8 cellular contexts compared by ENCODE assay signal in the genomic region with DNA sequence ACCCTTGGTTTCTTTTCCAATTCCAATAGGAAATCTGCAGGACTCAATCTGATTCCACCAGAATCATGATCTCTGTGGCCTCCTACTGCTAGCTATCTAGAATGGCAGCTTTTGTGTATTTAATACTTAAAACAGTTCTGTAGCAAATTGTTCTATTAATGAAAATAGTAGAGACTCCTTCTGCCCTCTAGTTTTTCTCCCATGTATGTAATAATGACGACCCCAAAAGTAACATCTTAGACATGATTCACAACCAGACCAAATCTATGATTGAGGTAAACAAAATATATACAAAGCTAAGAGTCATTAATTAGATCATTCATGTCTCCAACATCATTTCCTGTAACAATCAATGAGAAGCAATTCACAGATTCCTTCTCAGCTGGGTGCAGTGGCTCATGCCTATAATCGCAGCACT.
DNase-seq lines count a peak whose midpoint lies in the region; ATAC-seq and TF ChIP-seq lines count a peak whose summit lies in the region.

No MANE protein-coding gene starts in this region.

- intact Hi-C loops in thyroid gland (cut with DNase I), result no loop called here

- H3K4me3 ChIP-seq in thyroid gland (replicated peaks in 1 of 3), result no peak overlapping the region

- peaks cover 15% of the 10 kb centered on the region for H3K36me3 Mint-ChIP-seq in activated naive CD4-positive, alpha-beta T cell treated with anti-CD3 and anti-CD28 coated beads, Interleukin-2, amount 10 ng/mL, durations not matched to agents 7 days and 5 days

- H3K4me3 Mint-ChIP-seq in activated naive CD4-positive, alpha-beta T cell treated with anti-CD3 and anti-CD28 coated beads, Interleukin-2, amount 10 ng/mL, durations not matched to agents 7 days and 5 days, result no peak overlapping the region

- no peaks in the 10 kb centered on the region for H3K36me3 ChIP-seq in thyroid gland

- CTCF ChIA-PET in activated naive CD4-positive, alpha-beta T cell treated with anti-CD3 and anti-CD28 coated beads, Interleukin-2, amount 10 ng/mL, durations not matched to agents 7 days and 5 days (lab: Charles Lee), result interaction anchor here (0.7 to 2.6 kb wide), 21 partner anchors 9 to 446 kb away, joined by 3 to 11 read pairs (median 5); no protein-coding TSS in a partner anchor

- WGBS in thyroid gland, 2 donors, result 41 to 47% methylated on average over 2 of the region's 2 CpGs

- H3K9me3 ChIP-seq in thyroid gland, result no peaks in the 10 kb centered on the region

- peaks cover 38% of the 10 kb centered on the region for H3K4me1 Mint-ChIP-seq in activated naive CD4-positive, alpha-beta T cell treated with anti-CD3 and anti-CD28 coated beads, Interleukin-2, amount 10 ng/mL, durations not matched to agents 7 days and 5 days

- no peak for TF ChIP-seq POLR2A in thyroid gland (IDR thresholded peaks at IDR 0.05)

- H3K27me3 Mint-ChIP-seq in activated naive CD4-positive, alpha-beta T cell treated with anti-CD3 and anti-CD28 coated beads, Interleukin-2, amount 10 ng/mL, durations not matched to agents 7 days and 5 days, result no peaks in the 10 kb centered on the region

- peak overlapping the region; percentile 20 for H3K27ac Mint-ChIP-seq in activated naive CD4-positive, alpha-beta T cell treated with anti-CD3 and anti-CD28 coated beads, Interleukin-2, amount 10 ng/mL, durations not matched to agents 7 days and 5 days

- peak overlapping the region in 2 of 3 donors; percentile 17 to 42 for H3K27ac ChIP-seq in thyroid gland

- peaks cover 32 to 33% of the 10 kb centered on the region in 2 donors for H3K4me1 ChIP-seq in thyroid gland

- DNase-seq in activated naive CD4-positive, alpha-beta T cell treated with anti-CD3 and anti-CD28 coated beads, Interleukin-2, amount 10 ng/mL, durations not matched to agents 7 days and 5 days, result no peak
- no peak for DNase-seq in activated naive CD4-positive, alpha-beta T cell treated with anti-CD3 and anti-CD28 coated beads, Interleukin-2, amount 50 U/mL, for 16 hours
- peak; percentile 5 to 53 for DNase-seq in SW 1271 (lab: John Stamatoyannopoulos, UW)
- peak; percentile 34 for DNase-seq in foreskin melanocyte
- DNase-seq in thyroid gland, result no peak

- no peaks in the 10 kb centered on the region for H3K27me3 ChIP-seq in thyroid gland

- H3K9me3 Mint-ChIP-seq in activated naive CD4-positive, alpha-beta T cell treated with anti-CD3 and anti-CD28 coated beads, Interleukin-2, amount 10 ng/mL, durations not matched to agents 7 days and 5 days, result no peaks in the 10 kb centered on the region

- ATAC-seq in HG03457 (IDR thresholded peaks at IDR 0.05; ENCODE audit: unreplicated experiment) (no peak), HG03039 (IDR thresholded peaks at IDR 0.05; ENCODE audit: unreplicated experiment) (no peak), GM18907 (IDR thresholded peaks at IDR 0.05; ENCODE audit: unreplicated experiment) (no peak)

- peak in 3 of 6 experiments; percentile 6 to 37 (median 23) for TF ChIP-seq CTCF in thyroid gland (IDR thresholded peaks at IDR 0.05)

Comparison
In these comparisons a context has a peak if more than half of its experiments do, and no peak if none do; other contexts are left out.
1. DNase-seq: peak in SW 1271 (2 of 2) and foreskin melanocyte (single experiment); none in activated naive CD4-positive, alpha-beta T cell treated with anti-CD3 and anti-CD28 coated beads, Interleukin-2, amount 10 ng/mL, durations not matched to agents 7 days and 5 days (single experiment), activated naive CD4-positive, alpha-beta T cell treated with anti-CD3 and anti-CD28 coated beads, Interleukin-2, amount 50 U/mL, for 16 hours (single experiment) and thyroid gland (0 of 2).